17 cellular contexts compared by ENCODE assay signal in the genomic region with DNA sequence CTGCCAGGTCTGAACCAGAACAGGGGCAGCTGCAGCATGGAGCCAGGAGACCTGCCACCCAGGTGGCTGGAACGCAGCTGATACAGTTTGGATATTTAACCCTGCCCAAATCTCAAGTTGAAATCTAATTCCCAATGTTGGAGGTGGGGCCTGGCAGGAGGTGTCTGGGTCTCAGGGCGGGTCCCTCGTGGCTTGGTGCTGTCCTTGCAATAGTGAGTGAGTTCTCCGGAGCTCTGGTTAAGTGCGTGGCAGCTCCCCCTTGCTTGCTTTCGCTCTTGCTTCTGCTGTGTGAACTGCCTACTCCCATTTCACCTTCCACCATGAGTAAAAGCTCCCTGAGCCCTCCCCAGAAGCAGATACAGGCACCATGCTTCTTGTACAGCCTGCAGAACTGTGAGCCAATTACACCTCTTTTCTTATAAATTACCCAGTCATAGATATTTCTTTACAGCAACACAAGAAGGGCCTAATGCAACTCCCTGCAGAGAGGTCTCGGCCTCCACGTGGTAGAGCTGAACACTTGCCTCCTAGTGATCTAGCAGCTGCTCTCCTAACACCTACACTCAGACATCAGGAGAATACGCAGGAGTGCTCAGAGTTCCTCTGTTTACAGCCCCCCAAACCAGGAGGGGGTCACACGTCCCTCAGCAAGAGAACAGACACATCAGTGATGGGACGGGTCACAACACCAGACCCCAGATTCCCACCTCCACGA.
A peak's percentile ranks its signal among the peaks of the same experiment; 100 is the strongest.
DNase-seq lines count a peak whose midpoint lies in the region; FAIRE-seq and TF ChIP-seq lines count a peak whose summit lies in the region.
"Had no signal": no experiment of that assay in that cellular context is flagged by ENCODE, and none has a peak within 500 bp of the region (broad histone marks: within the 10 kb centered on the region; RNA-seq: fewer than 3 reads in every experiment).

No MANE protein-coding gene starts in this region.

- no peaks in the 10 kb centered on the region for H3K27me3 ChIP-seq in Caco-2 (replicated peaks; ENCODE audit: control insufficient read depth, insufficient read depth, low read length)
- H3K27me3 ChIP-seq: BE2C had no signal

- TF ChIP-seq CTCF in glutamatergic neuron (IDR thresholded peaks at IDR 0.05; ENCODE audit: partially characterized antibody, unreplicated experiment) (no peak), Caco-2 (IDR thresholded peaks at IDR 0.05; ENCODE audit: insufficient read depth in 1 of 2, low read depth in 1 of 2, low read length in 1 of 2, severe bottlenecking in 1 of 2, unreplicated experiment in 1 of 2) (no peak)

- no peaks in the 10 kb centered on the region for H3K36me3 Mint-ChIP-seq in glutamatergic neuron (ENCODE audit: unreplicated experiment)
- peaks cover 9% of the 10 kb centered on the region for H3K36me3 Mint-ChIP-seq in Caco-2 (ENCODE audit: insufficient read depth, unreplicated experiment)
- H3K36me3 Mint-ChIP-seq: CD8-positive, alpha-beta T cell had no signal

- no TSS peak for BruUV-seq in Caco-2 (replicated peaks; lab: Mats Ljungman, UMichigan)

- H3K9me3 ChIP-seq in Caco-2: no peaks in the 10 kb centered on the region
- H3K9me3 ChIP-seq: BE2C had no signal

- no peak overlapping the region for H3K4me3 ChIP-seq in Caco-2 (ENCODE audit: low read depth, low read length)

- H3K27me3 Mint-ChIP-seq in glutamatergic neuron (ENCODE audit: unreplicated experiment) (no peaks in the 10 kb centered on the region), Caco-2 (ENCODE audit: insufficient read depth, unreplicated experiment) (no peaks in the 10 kb centered on the region)

- H3K9me3 Mint-ChIP-seq in glutamatergic neuron (ENCODE audit: unreplicated experiment): peaks cover 2% of the 10 kb centered on the region
- H3K9me3 Mint-ChIP-seq in Caco-2 (ENCODE audit: unreplicated experiment): peaks cover 10% of the 10 kb centered on the region
- H3K9me3 Mint-ChIP-seq: CD8-positive, alpha-beta T cell had no signal

- POLR2A ChIA-PET in Caco-2 (lab: Charles Lee): no interaction called here

- no peaks in the 10 kb centered on the region for H3K36me3 ChIP-seq in Caco-2 (ENCODE audit: control insufficient read depth, insufficient read depth, low read length)
- H3K36me3 ChIP-seq: BE2C had no signal

- H3K4me1 ChIP-seq in Caco-2: no peaks in the 10 kb centered on the region

- CTCF ChIA-PET in Caco-2 (lab: Charles Lee): interaction anchor here (0.5 kb wide), 1 partner anchor 464 kb away, joined by 3 read pairs; no protein-coding TSS in a partner anchor

- no peak overlapping the region for H3K4me3 Mint-ChIP-seq in glutamatergic neuron (ENCODE audit: unreplicated experiment)
- H3K4me3 Mint-ChIP-seq in Caco-2 (ENCODE audit: unreplicated experiment): no peak overlapping the region
- H3K4me3 Mint-ChIP-seq: CD8-positive, alpha-beta T cell had no signal

- intact Hi-C loops in Caco-2 (cut with micrococcal nuclease; ENCODE audit: unreplicated experiment): no loop called here

- H3K27ac Mint-ChIP-seq in glutamatergic neuron (ENCODE audit: unreplicated experiment) (peak overlapping the region; percentile 62), Caco-2 (ENCODE audit: unreplicated experiment) (no peak overlapping the region)
- H3K27ac Mint-ChIP-seq: CD8-positive, alpha-beta T cell had no signal

- H3K4me1 Mint-ChIP-seq in glutamatergic neuron (ENCODE audit: low read depth, unreplicated experiment) (peaks cover 28% of the 10 kb centered on the region), Caco-2 (ENCODE audit: low read depth, unreplicated experiment) (peaks cover 7% of the 10 kb centered on the region)

- DNase-seq in DMS 273 (lab: John Stamatoyannopoulos, UW; ENCODE audit: unreplicated experiment) (peak; percentile 55), DMS 273 treated with DMSO at 0.1 percent for 48 hours (lab: John Stamatoyannopoulos, UW) (no peak), NCI-H128 (lab: John Stamatoyannopoulos, UW; ENCODE audit: unreplicated experiment) (peak; percentile 16), NCI-H2227 (lab: John Stamatoyannopoulos, UW; ENCODE audit: unreplicated experiment) (peak; percentile 66), glutamatergic neuron (no peak), urothelium cell line (ENCODE audit: low spot score) (no peak), Caco-2 (no peak), AG08395 (ENCODE audit: low spot score) (no peak)
- DNase-seq: BE2C; CD8-positive, alpha-beta T cell; KBM-7; NCI-H1930; NCI-H446 treated with DMSO at 0.1 percent for 48 hours; SHP77 had no signal

- FAIRE-seq in urothelium cell line (lab: Jason Lieb, UNC): no peak
- FAIRE-seq: D721Med, GM12892, H1 had no signal

Comparison
In these comparisons a context has a peak if more than half of its experiments do, and no peak if none do; other contexts are left out.
1. DNase-seq: peak in DMS 273 (single experiment), NCI-H128 (single experiment) and NCI-H2227 (single experiment); none in DMS 273 treated with DMSO at 0.1 percent for 48 hours (single experiment), glutamatergic neuron (single experiment), urothelium cell line (single experiment), Caco-2 (0 of 2) and AG08395 (single experiment).